22 cellular contexts compared by ENCODE assay signal in the genomic region with DNA sequence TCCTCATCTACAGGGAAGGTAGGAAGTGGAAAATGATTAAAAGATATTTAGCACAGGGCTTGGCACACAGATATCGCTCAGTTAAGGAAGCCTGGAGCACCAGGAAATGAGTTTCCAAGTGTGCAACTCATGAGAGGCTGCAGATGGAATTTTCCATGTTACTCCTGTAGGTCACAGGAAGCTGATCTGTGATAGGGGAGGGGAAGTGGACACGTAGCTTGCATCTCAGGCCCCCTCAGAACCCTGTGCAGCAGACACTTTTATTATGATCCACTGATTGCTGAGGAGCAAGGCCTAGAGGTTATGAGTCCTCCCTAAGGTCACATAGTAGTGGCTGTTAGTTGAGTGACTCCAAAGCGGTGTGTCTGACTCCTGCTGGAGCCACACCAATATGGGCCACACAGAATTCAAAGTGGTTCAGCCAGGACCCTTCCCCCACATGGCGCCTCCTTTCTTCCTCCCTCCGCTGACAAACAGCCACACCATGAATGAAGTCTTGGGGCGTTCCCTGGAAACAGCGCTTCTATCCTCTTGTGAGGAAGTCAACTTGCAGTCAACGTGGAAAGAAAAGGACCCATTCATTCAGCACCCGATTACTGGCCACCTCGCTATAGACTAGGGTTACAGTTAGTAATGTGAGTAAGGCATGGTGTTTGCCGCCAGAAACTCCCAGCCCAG. TPM values are rescaled to one million over a fixed set of nuclear protein-coding genes. Genes with fewer than 3 reads are reported as not detected.
DNase-seq lines count a peak whose midpoint lies in the region; ATAC-seq, FAIRE-seq and TF ChIP-seq lines count a peak whose summit lies in the region.
"Had no signal": no experiment of that assay in that cellular context is flagged by ENCODE, and none has a peak within 500 bp of the region (broad histone marks: within the 10 kb centered on the region; RNA-seq: fewer than 3 reads in every experiment).

No MANE protein-coding gene starts in this region.

- ATAC-seq in K562: peak; percentile 17; the same call in 1 of the 3 replicates
- peak; percentile 38 for ATAC-seq in Right ventricle myocardium superior (ENCODE audit: poor library complexity)
- ATAC-seq: activated T-cell treated with anti-CD3 and anti-CD28 coated beads, Interleukin-2, amount 50 U/mL, for 72 hours had no signal

- H3K9ac ChIP-seq in K562 (ENCODE audit: insufficient read depth in 1 of 2, low read depth in 2 of 2, low read length in 2 of 2): no peak overlapping the region

- H3K9me1 ChIP-seq in K562 (ENCODE audit: control insufficient read depth, insufficient read depth, low read length): no peaks in the 10 kb centered on the region

- H3K27ac ChIP-seq in K562 (ENCODE audit: extremely low read depth, low read depth, low read length) (no peak overlapping the region), stomach (peak overlapping the region in 3 of 5 donors; percentile 10 to 74 (median 50))
- H3K27ac ChIP-seq: RWPE1 had no signal

- BruUV-seq in K562 (replicated peaks; lab: Mats Ljungman, UMichigan): no TSS peak

- H3K4me2 ChIP-seq in K562 (ENCODE audit: insufficient read depth, low read length): no peak overlapping the region

- DNase-seq in K562 (ENCODE audit: extremely low read depth in 1 of 4, low spot score in 3 of 4) (no peak), Right ventricle myocardium superior (no peak), lung microvascular endothelial cell (ENCODE audit: low read depth in 2 of 2) (peak; percentile 62 to 67), stomach (no peak), germinal center (ENCODE audit: low spot score) (no peak), NCI-H526 (lab: John Stamatoyannopoulos, UW) (no peak), NOMO-1 treated with DMSO at 0.1 percent for 48 hours (lab: John Stamatoyannopoulos, UW; ENCODE audit: unreplicated experiment) (no peak)
- DNase-seq: activated CD4-positive, alpha-beta T cell treated with anti-CD3 and anti-CD28 coated beads for 1 hour; activated T-cell treated with anti-CD3 and anti-CD28 coated beads, Interleukin-2, amount 50 U/mL, for 72 hours; CD4-positive, alpha-beta memory T cell; endodermal cell; GDM1; HFFc6; hypothalamus; midbrain; NCI-H1417 treated with DMSO at 0.1 percent for 48 hours; NCI-H2107; NCI-H524; stimulated activated CD4-positive, alpha-beta T cell treated with anti-CD3 and anti-CD28 coated beads, Interleukin-15, amount 100 ng/mL, for 24 hours; T1000 had no signal

- intact Hi-C loops in K562 (cut with micrococcal nuclease): no loop called here
- intact Hi-C loops in Right ventricle myocardium superior (cut with DNase I): no loop called here
- intact Hi-C loops in stomach (cut with DNase I; ENCODE audit: low total_unique reads): no loop called here

- 48% methylated on average over 11 of the region's 11 CpGs for WGBS in K562 (ENCODE audit: insufficient coverage, low coverage, missing lambda C conversion rate)
- WGBS in stomach, 5 donors: 77 to 85% (median 85%) methylated on average over 11 of the region's 11 CpGs

- TF ChIP-seq EP300 in K562 (IDR thresholded peaks at IDR 0.05; ENCODE audit: low read length) (no peak), stomach (IDR thresholded peaks at IDR 0.05) (no peak)

- H3K36me3 ChIP-seq in K562 (ENCODE audit: control insufficient read depth, insufficient read depth, low read length) (no peaks in the 10 kb centered on the region), stomach (no peaks in the 10 kb centered on the region)

- H3K4me1 ChIP-seq in K562 (replicated peaks in 1 of 2; ENCODE audit: control insufficient read depth in 2 of 2, insufficient read depth in 2 of 2, low read length in 2 of 2): peaks cover 0 to 2% of the 10 kb centered on the region in 2 experiments; a peak in 2 of 5 replicates
- no peaks in the 10 kb centered on the region for H3K4me1 ChIP-seq in stomach

- H3K27me3 ChIP-seq in K562 (ENCODE audit: control insufficient read depth in 2 of 2, insufficient read depth in 2 of 2, low read length in 2 of 2) (peaks cover 8% of the 10 kb centered on the region in 2 experiments; a peak in 3 of 5 replicates), stomach (peaks cover 0 to 3% (median 0%) of the 10 kb centered on the region in 3 donors)

- no peaks in the 10 kb centered on the region for H4K20me1 ChIP-seq in K562 (replicated peaks; ENCODE audit: control insufficient read depth, insufficient read depth, low read length)

- TF ChIP-seq CTCF in K562 (IDR thresholded peaks at IDR 0.05 in 2 of 3, conservative IDR thresholded peaks at IDR 0.05 in 1 of 3; ENCODE audit: insufficient read depth in 2 of 3, low read depth in 1 of 3, low read length in 3 of 3) (no peak), stomach (IDR thresholded peaks at IDR 0.05) (no peak)

- TF ChIP-seq POLR2A in K562 (conservative IDR thresholded peaks at IDR 0.05) (no peak), stomach (IDR thresholded peaks at IDR 0.05) (no peak)

- H2AFZ ChIP-seq in K562 (ENCODE audit: low read depth, low read length): peak overlapping the region; percentile 49

- no peak overlapping the region for H3K4me3 ChIP-seq in K562
- no peak overlapping the region for H3K4me3 ChIP-seq in stomach

- POLR2A ChIA-PET in K562 (lab: Yijun Ruan, JAX): interaction anchor here (0.8 to 1.1 kb wide), 2 partner anchors 12 to 22 kb away, joined by 3 read pairs; no protein-coding TSS in a partner anchor

- H3K9me3 ChIP-seq in K562 (replicated peaks; ENCODE audit: control insufficient read depth, insufficient read depth, low read depth, low read length) (no peaks in the 10 kb centered on the region), stomach (no peaks in the 10 kb centered on the region)

- CTCF ChIA-PET in K562 (lab: Yijun Ruan, JAX; ENCODE audit: low intra/inter-chr PET ratio): no interaction called here

- no peak for TF ChIP-seq RAD21 in K562 (CRISPR knock-in tag; conservative IDR thresholded peaks at IDR 0.05 in 1 of 2, IDR thresholded peaks at IDR 0.05 in 1 of 2)

- FAIRE-seq in K562 (lab: Jason Lieb, UNC): no peak
- FAIRE-seq: islet of Langerhans had no signal

- no peaks in the 10 kb centered on the region for H3K79me2 ChIP-seq in K562 (ENCODE audit: control insufficient read depth, insufficient read depth, low read length)

- in situ Hi-C loops in K562 (cut with MboI): no loop called here

TF ChIP-seq in K562, 482 proteins besides CTCF, POLR2A, EP300 and RAD21:
- TF ChIP-seq HMGN3 (IDR thresholded peaks at IDR 0.05; ENCODE audit: borderline replicate concordance, extremely low read depth, insufficient read length, low read depth, low read length): no peak

RNA-seq across cellular contexts. Expression of a gene that starts 21.5 kb away (rescaled TPM):
- 3.8 and 9.4 TPM in 2 replicates for total RNA-seq in K562 (2011; cell fraction: chromatin; rRNA removed; ENCODE audit: low replicate concordance)
- 4.5 TPM in 2 replicates for total RNA-seq in K562 (2011; cell fraction: nucleolus; rRNA removed)
- 3.1 and 3.7 TPM in 2 replicates for total RNA-seq in K562 (2011; cell fraction: nucleoplasm; rRNA removed)
- total RNA-seq in K562 (2014; rRNA removed): 0.32 and 0.49 TPM in 2 replicates
- total RNA-seq in K562 (2014; rRNA removed; fragmentation: Illumina TruSeq; extraction: Trizol): 0.16 and 0.29 TPM in 2 replicates
- total RNA-seq in K562 (2015; rRNA removed; fragmentation: Illumina TruSeq; extraction: Trizol): 0.19 and 0.25 TPM in 2 replicates
- 0.80 and 0.87 TPM in 2 replicates for total RNA-seq in K562 (2021)
- polyA plus RNA-seq in K562 (2011; rRNA removed): 0.45 and 0.56 TPM in 2 replicates
- 0.15 and 0.95 TPM in 2 replicates for polyA plus RNA-seq in K562 (2011; cell fraction: cytosol; rRNA removed)
- polyA plus RNA-seq in K562 (2011; cell fraction: nucleus; rRNA removed): 0.88 and 4.1 TPM in 2 replicates
- 1.0 and 2.2 TPM in 2 replicates for polyA plus RNA-seq in K562 (2012)
- polyA plus RNA-seq in K562 (2014; fragmentation: Illumina TruSeq; extraction: Trizol): 0.65 and 0.98 TPM in 2 replicates
- under 1 TPM; 0.01 TPM for polyA plus RNA-seq in K562 (2014; fragmentation: Nextera tagmentation; extraction: Ambion mirVana)
- 0.23 and 0.26 TPM in 2 replicates for polyA plus RNA-seq in K562 (2014; rRNA removed)
- 0.42 and 1.8 TPM in 2 replicates for polyA minus RNA-seq in K562 (2011; rRNA and poly(A)+ RNA removed)
- 0.91 and 3.0 TPM in 2 replicates for polyA minus RNA-seq in K562 (2011; cell fraction: cytosol; rRNA and poly(A)+ RNA removed)
- 2.2 TPM in 2 replicates for polyA minus RNA-seq in K562 (2011; cell fraction: nucleus; rRNA and poly(A)+ RNA removed)
- total RNA-seq in Right ventricle myocardium superior: 45.8 TPM
- 48.8 and 96.5 TPM in 2 replicates for total RNA-seq in lung microvascular endothelial cell
- total RNA-seq in stomach: 10 to 100 TPM in 3 of 5 donors, 1 to 10 TPM in 2; 5.8 to 13.4 (median 11.1) TPM
- polyA plus RNA-seq in stomach: 1 to 10 TPM; 2.1 to 4.3 (median 2.2) TPM
- polyA plus RNA-seq: CD4-positive, alpha-beta memory T cell had no signal

Comparison
In these comparisons a context has a peak if more than half of its experiments do, and no peak if none do; other contexts are left out.
1. DNase-seq: peak in lung microvascular endothelial cell (2 of 2); none in K562 (0 of 4), Right ventricle myocardium superior (single experiment), stomach (single experiment), germinal center (single experiment), NCI-H526 (0 of 2) and NOMO-1 treated with DMSO at 0.1 percent for 48 hours (single experiment).